11 cellular contexts compared by ENCODE assay signal in genomic region chr2:206783718-206784117, GRCh38. TPM values are rescaled to one million over a fixed set of nuclear protein-coding genes. Genes with fewer than 3 reads are reported as not detected.
DNase-seq lines count a peak whose midpoint lies in the region; ATAC-seq and TF ChIP-seq lines count a peak whose summit lies in the region.
"Had no signal": no experiment of that assay in that cellular context is flagged by ENCODE, and none has a peak within 500 bp of the region (broad histone marks: within the 10 kb centered on the region; RNA-seq: fewer than 3 reads in every experiment).

No MANE protein-coding gene starts in this region.

- peaks cover 31% of the 10 kb centered on the region for H3K36me3 Mint-ChIP-seq in glutamatergic neuron (ENCODE audit: unreplicated experiment)
- H3K36me3 Mint-ChIP-seq in activated T-cell treated with anti-CD3 and anti-CD28 coated beads, Interleukin-2, amount 50 U/mL, for 72 hours (ENCODE audit: insufficient read depth in 2 of 2), result peaks cover 28 to 61% of the 10 kb centered on the region in 2 donors

- BruUV-seq in A673 (replicated peaks; lab: Mats Ljungman, UMichigan) (no TSS peak), PC-9 (replicated peaks; lab: Mats Ljungman, UMichigan) (no TSS peak)

- peaks cover 3% of the 10 kb centered on the region for H3K9me3 ChIP-seq in A673 (ENCODE audit: low read depth, low read length, poor library complexity, severe bottlenecking)
- no peaks in the 10 kb centered on the region for H3K9me3 ChIP-seq in PC-9 (ENCODE audit: insufficient read depth, low read depth)
- H3K9me3 ChIP-seq in uterus, result no peaks in the 10 kb centered on the region

- no peaks in the 10 kb centered on the region for H3K9me2 ChIP-seq in PC-9 (ENCODE audit: insufficient read depth)

- TF ChIP-seq POLR2A in uterus (IDR thresholded peaks at IDR 0.05), result no peak

- POLR2A ChIA-PET in A673 (lab: Charles Lee; ENCODE audit: low non-redundant PET) (no interaction called here), PC-9 (lab: Charles Lee; ENCODE audit: unreplicated experiment) (no interaction called here)

- H3F3A ChIP-seq in PC-9 (ENCODE audit: insufficient read depth, low read depth), result no peaks in the 10 kb centered on the region

- H3K4me3 ChIP-seq in A673 (ENCODE audit: low read depth, low read length, poor library complexity, severe bottlenecking) (no peak overlapping the region), PC-9 (no peak overlapping the region), uterus (no peak overlapping the region)

- intact Hi-C loops in A673 (cut with micrococcal nuclease; ENCODE audit: unreplicated experiment) (loop anchor here (2.0 to 10.0 kb wide), 2 partner anchors 91 to 389 kb away; no protein-coding TSS in a partner anchor), PC-9 (cut with micrococcal nuclease; ENCODE audit: unreplicated experiment) (no loop called here), uterus (cut with DNase I; ENCODE audit: low total_unique reads) (no loop called here)

- H3K27ac Mint-ChIP-seq in glutamatergic neuron (ENCODE audit: unreplicated experiment), result peak overlapping the region; percentile 98
- H3K27ac Mint-ChIP-seq in activated T-cell treated with anti-CD3 and anti-CD28 coated beads, Interleukin-2, amount 50 U/mL, for 72 hours, result no peak overlapping the region
- H3K27ac Mint-ChIP-seq: T-helper 17 cell had no signal

- peak overlapping the region; percentile 80 for H3K4me3 Mint-ChIP-seq in glutamatergic neuron (ENCODE audit: unreplicated experiment)
- no peak overlapping the region for H3K4me3 Mint-ChIP-seq in activated T-cell treated with anti-CD3 and anti-CD28 coated beads, Interleukin-2, amount 50 U/mL, for 72 hours
- H3K4me3 Mint-ChIP-seq: T-helper 17 cell had no signal

- H3K4me1 ChIP-seq in A673 (ENCODE audit: insufficient read depth, low read length, poor library complexity, severe bottlenecking), result no peaks in the 10 kb centered on the region
- no peaks in the 10 kb centered on the region for H3K4me1 ChIP-seq in PC-9 (replicated peaks; ENCODE audit: insufficient read depth)
- no peaks in the 10 kb centered on the region for H3K4me1 ChIP-seq in uterus

- H3K27me3 ChIP-seq in A673 (replicated peaks; ENCODE audit: insufficient read depth, low read depth, low read length, poor library complexity) (no peaks in the 10 kb centered on the region), PC-9 (ENCODE audit: insufficient read depth, low read depth) (no peaks in the 10 kb centered on the region), uterus (no peaks in the 10 kb centered on the region)

- DNase-seq in A673 (ENCODE audit: low spot score) (peak; percentile 13), GM10266 (ENCODE audit: extremely low spot score) (no peak), PC-9 (no peak), glutamatergic neuron (peak; percentile 53), NOMO-1 treated with DMSO at 0.1 percent for 48 hours (lab: John Stamatoyannopoulos, UW; ENCODE audit: unreplicated experiment) (no peak), uterus (no peak), NCI-H1092 (lab: John Stamatoyannopoulos, UW) (no peak)
- no peak for DNase-seq in activated T-cell treated with anti-CD3 and anti-CD28 coated beads, Interleukin-2, amount 50 U/mL, for 72 hours
- DNase-seq: HCEC 1CT, NCI-H1105 treated with DMSO at 0.1 percent for 48 hours, T-helper 17 cell had no signal

- H3K27ac ChIP-seq in A673 (ENCODE audit: low read depth, low read length, poor library complexity, severe bottlenecking) (no peak overlapping the region), PC-9 (no peak overlapping the region), uterus (no peak overlapping the region)

- H4K20me1 ChIP-seq in PC-9 (ENCODE audit: insufficient read depth), result peaks cover 5% of the 10 kb centered on the region

- H3K9me3 Mint-ChIP-seq in glutamatergic neuron (ENCODE audit: unreplicated experiment), result peaks cover 24% of the 10 kb centered on the region
- peaks cover 3 to 5% of the 10 kb centered on the region in 2 donors for H3K9me3 Mint-ChIP-seq in activated T-cell treated with anti-CD3 and anti-CD28 coated beads, Interleukin-2, amount 50 U/mL, for 72 hours

- no peak overlapping the region for H3K4me2 ChIP-seq in PC-9

- no peaks in the 10 kb centered on the region for H3K79me2 ChIP-seq in PC-9 (ENCODE audit: low read depth)

- peaks cover 51% of the 10 kb centered on the region for H3K36me3 ChIP-seq in A673 (ENCODE audit: insufficient read depth, low read length, poor library complexity, severe bottlenecking)
- peaks cover 16% of the 10 kb centered on the region; the same call in 1 of the 2 replicates for H3K36me3 ChIP-seq in PC-9 (ENCODE audit: low read depth)
- peaks cover 0 to 3% of the 10 kb centered on the region in 2 donors for H3K36me3 ChIP-seq in uterus

- peak; percentile 45 for TF ChIP-seq CTCF in A673 (conservative IDR thresholded peaks at IDR 0.05; ENCODE audit: low read depth, low read length)
- peak; percentile 31 for TF ChIP-seq CTCF in GM10266 (IDR thresholded peaks at IDR 0.05; ENCODE audit: control insufficient read depth, insufficient read depth, low read depth, missing control alignments)
- TF ChIP-seq CTCF in PC-9 (conservative IDR thresholded peaks at IDR 0.05), result peak; percentile 42; the same call in 1 of the 2 replicates
- TF ChIP-seq CTCF in glutamatergic neuron (IDR thresholded peaks at IDR 0.05; ENCODE audit: partially characterized antibody, unreplicated experiment), result peak; percentile 76
- no peak for TF ChIP-seq CTCF in uterus (IDR thresholded peaks at IDR 0.05)

- H3K27me3 Mint-ChIP-seq in glutamatergic neuron (ENCODE audit: unreplicated experiment), result peaks cover 5% of the 10 kb centered on the region
- H3K27me3 Mint-ChIP-seq in activated T-cell treated with anti-CD3 and anti-CD28 coated beads, Interleukin-2, amount 50 U/mL, for 72 hours (ENCODE audit: low read depth), result no peaks in the 10 kb centered on the region
- H3K27me3 Mint-ChIP-seq: T-helper 17 cell had no signal

- H2AFZ ChIP-seq in PC-9, result no peak overlapping the region

- peaks cover 38% of the 10 kb centered on the region for H3K4me1 Mint-ChIP-seq in glutamatergic neuron (ENCODE audit: low read depth, unreplicated experiment)
- H3K4me1 Mint-ChIP-seq in activated T-cell treated with anti-CD3 and anti-CD28 coated beads, Interleukin-2, amount 50 U/mL, for 72 hours (ENCODE audit: low read depth), result peaks cover 19% of the 10 kb centered on the region

- CTCF ChIA-PET in A673 (lab: Charles Lee), result interaction anchor here (0.6 kb wide), 1 partner anchor 841 kb away, joined by 4 read pairs; the partner anchor contains the start of gene METTL21A
- CTCF ChIA-PET in PC-9 (lab: Charles Lee), result no interaction called here

- no peak for ATAC-seq in activated T-cell treated with anti-CD3 and anti-CD28 coated beads, Interleukin-2, amount 50 U/mL, for 72 hours (replicated peaks in 1 of 2)
- ATAC-seq: T-helper 17 cell had no signal

RNA-seq across cellular contexts. Expression of gene FASTKD2, which starts 18.3 kb away (rescaled TPM):
- total RNA-seq in A673 (2021) (27.3 and 35.4 TPM in 2 replicates), PC-9 (2021) (12.0 and 12.1 TPM in 2 replicates), glutamatergic neuron (ENCODE audit: unreplicated experiment) (24.7 TPM), uterus (10 to 100 TPM; 13.3 to 77.4 (median 39.1) TPM)
- total RNA-seq in activated T-cell treated with anti-CD3 and anti-CD28 coated beads, Interleukin-2, amount 50 U/mL, for 72 hours, result 10 to 100 TPM; 24.9 to 26.6 TPM

RNA-seq across cellular contexts. Expression of gene MDH1B, which starts 18.6 kb away (rescaled TPM):
- total RNA-seq in A673 (2021) (0.68 and 0.86 TPM in 2 replicates), PC-9 (2021) (2.7 and 4.1 TPM in 2 replicates), glutamatergic neuron (ENCODE audit: unreplicated experiment) (0.98 TPM), uterus (10 to 100 TPM in 1 of 4 donors, 1 to 10 TPM in 3; 1.3 to 38.2 (median 4.8) TPM)
- under 1 TPM; 0.56 to 0.96 TPM for total RNA-seq in activated T-cell treated with anti-CD3 and anti-CD28 coated beads, Interleukin-2, amount 50 U/mL, for 72 hours
- total RNA-seq: T-helper 17 cell had no signal

Comparison
In these comparisons a context has a peak if more than half of its experiments do, and no peak if none do; other contexts are left out.
1. DNase-seq: peak in A673 (single experiment) and glutamatergic neuron (single experiment); none in GM10266 (single experiment), PC-9 (0 of 2), NOMO-1 treated with DMSO at 0.1 percent for 48 hours (single experiment), activated T-cell treated with anti-CD3 and anti-CD28 coated beads, Interleukin-2, amount 50 U/mL, for 72 hours (0 of 2), uterus (0 of 2) and NCI-H1092 (single experiment).
2. CTCF ChIP-seq: peak in A673 (single experiment), GM10266 (single experiment), PC-9 (single experiment) and glutamatergic neuron (single experiment); none in uterus (0 of 4).